ENCODE assay signal across 7 cellular contexts in genomic region chr2:172674034-172674967, GRCh38.
DNase-seq lines count a peak whose midpoint lies in the region; ATAC-seq lines count a peak whose summit lies in the region.

No MANE protein-coding gene starts in this region.

- CTCF ChIA-PET in activated naive CD4-positive, alpha-beta T cell treated with anti-CD3 and anti-CD28 coated beads for 36 hours (lab: Charles Lee) = interaction anchor here (0.6 to 1.6 kb wide), 8 partner anchors 10 to 471 kb away, joined by 3 to 6 read pairs (median 4); no protein-coding TSS in a partner anchor

- ATAC-seq in HG03095 (IDR thresholded peaks at IDR 0.05; ENCODE audit: unreplicated experiment) (peak; percentile 68), GM19023 (IDR thresholded peaks at IDR 0.05; ENCODE audit: unreplicated experiment) (no peak), HG03520 (IDR thresholded peaks at IDR 0.05; ENCODE audit: unreplicated experiment) (no peak), GM18858 (IDR thresholded peaks at IDR 0.05; ENCODE audit: unreplicated experiment) (no peak)

- H3K27me3 Mint-ChIP-seq in activated naive CD4-positive, alpha-beta T cell treated with anti-CD3 and anti-CD28 coated beads for 36 hours (ENCODE audit: low read depth) = peaks cover 1% of the 10 kb centered on the region

- peaks cover 2% of the 10 kb centered on the region for H3K36me3 Mint-ChIP-seq in activated naive CD4-positive, alpha-beta T cell treated with anti-CD3 and anti-CD28 coated beads for 36 hours (ENCODE audit: low read depth)

- intact Hi-C loops in activated naive CD4-positive, alpha-beta T cell treated with anti-CD3 and anti-CD28 coated beads for 36 hours (cut with micrococcal nuclease) = no loop called here

- H3K4me1 ChIP-seq in iPS-20b (ENCODE audit: insufficient read depth, low read length) = no peaks in the 10 kb centered on the region

- H3K4me3 Mint-ChIP-seq in activated naive CD4-positive, alpha-beta T cell treated with anti-CD3 and anti-CD28 coated beads for 36 hours = no peak overlapping the region

- peaks cover 18% of the 10 kb centered on the region for H3K27me3 ChIP-seq in iPS-20b (ENCODE audit: insufficient read depth, low read length)

- H3K36me3 ChIP-seq in iPS-20b (ENCODE audit: insufficient read depth, low read depth, low read length) = no peaks in the 10 kb centered on the region

- peaks cover 2% of the 10 kb centered on the region; the same call in 1 of the 2 replicates for H3K9me3 ChIP-seq in iPS-20b (ENCODE audit: insufficient read depth, low read depth, low read length)

- H3K9me3 Mint-ChIP-seq in activated naive CD4-positive, alpha-beta T cell treated with anti-CD3 and anti-CD28 coated beads for 36 hours = no peaks in the 10 kb centered on the region

- H3K4me3 ChIP-seq in iPS-20b (ENCODE audit: low read length) = peak overlapping the region; percentile 35; the same call in 1 of the 2 replicates

- peak; percentile 45 for DNase-seq in activated naive CD4-positive, alpha-beta T cell treated with anti-CD3 and anti-CD28 coated beads for 36 hours
- DNase-seq in stimulated activated CD8-positive, alpha-beta memory T cell treated with anti-CD3 and anti-CD28 coated beads, Interleukin-2, amount 100 ng/mL, for 48 hours (ENCODE audit: low read depth in 2 of 2) = peak; percentile 20 to 40

- H3K9ac ChIP-seq in iPS-20b (ENCODE audit: low read depth, low read length) = no peak overlapping the region; the same call in 1 of the 2 replicates

- peaks cover 6% of the 10 kb centered on the region for H3K4me1 Mint-ChIP-seq in activated naive CD4-positive, alpha-beta T cell treated with anti-CD3 and anti-CD28 coated beads for 36 hours (ENCODE audit: low read depth)

- no peak overlapping the region for H3K27ac Mint-ChIP-seq in activated naive CD4-positive, alpha-beta T cell treated with anti-CD3 and anti-CD28 coated beads for 36 hours

- no peak overlapping the region for H3K27ac ChIP-seq in iPS-20b (ENCODE audit: low read length)
